In genomic region chr19:5828661-5829566, GRCh38 we compare ENCODE assay signal across 8 cellular contexts. TPM values are rescaled to one million over a fixed set of nuclear protein-coding genes. Genes with fewer than 3 reads are reported as not detected.
DNase-seq lines count a peak whose midpoint lies in the region; ATAC-seq and TF ChIP-seq lines count a peak whose summit lies in the region.

No MANE protein-coding gene starts in this region.

- H3K4me3 Mint-ChIP-seq in MCF 10A (ENCODE audit: unreplicated experiment): peak overlapping the region; percentile 95

- H3K27ac Mint-ChIP-seq in MCF 10A (ENCODE audit: low read depth, unreplicated experiment): peak overlapping the region; percentile 93

- H3K36me3 ChIP-seq in OCI-LY1 (ENCODE audit: insufficient read depth, low read length): no peaks in the 10 kb centered on the region
- H3K36me3 ChIP-seq in left lung: no peaks in the 10 kb centered on the region
- no peaks in the 10 kb centered on the region for H3K36me3 ChIP-seq in stomach

- peak overlapping the region; percentile 40 for H3K4me3 ChIP-seq in OCI-LY1 (ENCODE audit: low read depth, low read length, poor library complexity, severe bottlenecking)
- H3K4me3 ChIP-seq in left lung: peak overlapping the region; percentile 47 to 53
- H3K4me3 ChIP-seq in stomach: peak overlapping the region; percentile 45 to 56 (median 46)

- no peaks in the 10 kb centered on the region for H3K9me2 ChIP-seq in OCI-LY1 (ENCODE audit: low read depth, low read length)

- no peak for TF ChIP-seq POLR2A in stomach (IDR thresholded peaks at IDR 0.05)

- H3F3A ChIP-seq in OCI-LY1 (ENCODE audit: insufficient read depth, low read length): 0 out of 2 replicates have a peak, but pooled peaks cover 5% of the 10 kb centered on the region

- no peaks in the 10 kb centered on the region for H3K27me3 Mint-ChIP-seq in MCF 10A (ENCODE audit: insufficient read depth, unreplicated experiment)

- POLR2A ChIA-PET in MCF 10A (lab: Yijun Ruan, JAX): interaction anchor here (0.6 to 2.8 kb wide), 10 partner anchors 13 to 192 kb away, joined by 3 to 32 read pairs (median 4); partner anchors contain the start of genes DUS3L, NDUFA11 and VMAC

- TF ChIP-seq EP300 in stomach (IDR thresholded peaks at IDR 0.05): no peak

- H4K20me1 ChIP-seq in OCI-LY1 (ENCODE audit: insufficient read depth, low read length): no peaks in the 10 kb centered on the region

- H2AFZ ChIP-seq in OCI-LY1 (ENCODE audit: low read length): no peak overlapping the region

- TSS peak; percentile 98 for BruUV-seq in MCF 10A (replicated peaks; lab: Mats Ljungman, UMichigan)

- H3K27me3 ChIP-seq in OCI-LY1 (ENCODE audit: insufficient read depth, low read length) (peaks cover 9% of the 10 kb centered on the region; the same call in 1 of the 2 replicates), left lung (peaks cover 0 to 58% of the 10 kb centered on the region in 2 donors), stomach (peaks cover 0 to 18% (median 0%) of the 10 kb centered on the region in 3 donors)

- H3K4me1 Mint-ChIP-seq in MCF 10A (ENCODE audit: insufficient read depth, unreplicated experiment): peaks cover 6% of the 10 kb centered on the region

- H3K9me3 ChIP-seq in OCI-LY1 (ENCODE audit: low read length): no peaks in the 10 kb centered on the region
- no peaks in the 10 kb centered on the region for H3K9me3 ChIP-seq in left lung
- H3K9me3 ChIP-seq in stomach: no peaks in the 10 kb centered on the region

- H3K9me3 Mint-ChIP-seq in MCF 10A (ENCODE audit: unreplicated experiment): no peaks in the 10 kb centered on the region

- H3K79me2 ChIP-seq in OCI-LY1 (ENCODE audit: insufficient read depth, low read length): no peaks in the 10 kb centered on the region

- intact Hi-C loops in MCF 10A (cut with micrococcal nuclease) (no loop called here), left lung (cut with DNase I) (no loop called here), stomach (cut with DNase I; ENCODE audit: low total_unique reads) (no loop called here)

- 2 to 8% (median 4%) methylated on average over 22 to 47 of the region's 47 CpGs for WGBS in stomach, 5 donors

- H3K4me1 ChIP-seq in OCI-LY1 (ENCODE audit: insufficient read depth, low read length, severe bottlenecking): peaks cover 29% of the 10 kb centered on the region
- peaks cover 0 to 29% of the 10 kb centered on the region in 2 donors for H3K4me1 ChIP-seq in left lung
- peaks cover 23 to 36% (median 30%) of the 10 kb centered on the region in 4 donors for H3K4me1 ChIP-seq in stomach

- no peak for ATAC-seq in left lung
- no peak for ATAC-seq in HG02852 (IDR thresholded peaks at IDR 0.05; ENCODE audit: unreplicated experiment)
- no peak for ATAC-seq in HG03342 (IDR thresholded peaks at IDR 0.05; ENCODE audit: unreplicated experiment)

- peak overlapping the region; percentile 40; the same call in 1 of the 2 replicates for H3K9ac ChIP-seq in OCI-LY1 (ENCODE audit: low read length)

- H3K27ac ChIP-seq in OCI-LY1 (ENCODE audit: low read depth, low read length, poor library complexity, severe bottlenecking) (no peak overlapping the region), left lung (peak overlapping the region; percentile 72 to 78), stomach (peak overlapping the region; percentile 64 to 90 (median 85))

- CTCF ChIA-PET in MCF 10A (lab: Yijun Ruan, JAX): interaction anchor here (0.6 to 2.3 kb wide), 4 partner anchors 18 to 853 kb away, joined by 3 to 12 read pairs (median 3); no protein-coding TSS in a partner anchor

- no peaks in the 10 kb centered on the region for H3K36me3 Mint-ChIP-seq in MCF 10A (ENCODE audit: insufficient read depth, unreplicated experiment)

- TF ChIP-seq CTCF in OCI-LY1 (IDR thresholded peaks at IDR 0.05; ENCODE audit: low read length) (no peak), MCF 10A (IDR thresholded peaks at IDR 0.05; ENCODE audit: unreplicated experiment) (no peak), left lung (IDR thresholded peaks at IDR 0.05) (no peak), stomach (IDR thresholded peaks at IDR 0.05) (no peak)

- peak overlapping the region; percentile 40 for H3K4me2 ChIP-seq in OCI-LY1 (ENCODE audit: low read length)

- DNase-seq in NCI-H187 (lab: John Stamatoyannopoulos, UW): peak; percentile 5 to 25
- DNase-seq in NCI-H187 treated with DMSO at 0.1 percent for 48 hours (lab: John Stamatoyannopoulos, UW): no peak
- no peak for DNase-seq in MCF 10A (ENCODE audit: unreplicated experiment)
- no peak for DNase-seq in left lung
- DNase-seq in stomach: peak; percentile 55

RNA-seq across cellular contexts. Expression of gene FUT6, which starts 10.6 kb away (rescaled TPM):
- total RNA-seq in MCF 10A (2022) (not detected in 2 replicates), left lung (under 1 TPM; 0.32 to 0.73 TPM), stomach (100 to 1,000 TPM in 1 of 5 donors, under 1 TPM in 1, not detected in 3; 0.18 to 105 TPM)
- polyA plus RNA-seq in stomach: 10 to 100 TPM in 1 of 3 donors, not detected in 2; 15.3 TPM

RNA-seq across cellular contexts. Expression of gene FUT3, which starts 22.3 kb away (rescaled TPM):
- 0.22 and 0.51 TPM in 2 replicates for total RNA-seq in MCF 10A (2022)
- total RNA-seq in left lung: 10 to 100 TPM; 25.2 to 31.4 TPM
- 100 to 1,000 TPM in 1 of 5 donors, 1 to 10 TPM in 4; 1.1 to 119 (median 8.5) TPM for total RNA-seq in stomach
- polyA plus RNA-seq in stomach: 10 to 100 TPM in 1 of 3 donors, 1 to 10 TPM in 2; 2.0 to 36.5 (median 5.0) TPM

RNA-seq across cellular contexts. Expression of gene NRTN, which starts 24.0 kb away (rescaled TPM):
- 0.56 and 0.75 TPM in 2 replicates for total RNA-seq in MCF 10A (2022)
- total RNA-seq in left lung: 1 to 10 TPM; 1.5 to 1.6 TPM
- total RNA-seq in stomach: 1 to 10 TPM in 2 of 5 donors, under 1 TPM in 1, not detected in 2; 0.92 to 7.1 (median 1.8) TPM
- polyA plus RNA-seq in stomach: 1 to 10 TPM; 3.5 to 6.1 (median 4.0) TPM

RNA-seq across cellular contexts. Expression of gene DUS3L, which starts 38.0 kb away (rescaled TPM):
- total RNA-seq in MCF 10A (2022) (53.5 and 77.6 TPM in 2 replicates), left lung (10 to 100 TPM; 15.8 to 38.4 TPM), stomach (10 to 100 TPM; 25.2 to 67.5 (median 54.0) TPM)
- polyA plus RNA-seq in stomach: 10 to 100 TPM; 28.9 to 42.6 (median 37.2) TPM

RNA-seq across cellular contexts. Expression of gene FUT5, which starts 41.4 kb away (rescaled TPM):
- not detected in 2 replicates for total RNA-seq in MCF 10A (2022)
- total RNA-seq in left lung: not detected
- total RNA-seq in stomach: under 1 TPM in 1 of 5 donors, not detected in 4; 0.37 TPM
- polyA plus RNA-seq in stomach: not detected

Comparison
In these comparisons a context has a peak if more than half of its experiments do, and no peak if none do; other contexts are left out.
1. DNase-seq: peak in NCI-H187 (2 of 2) and stomach (single experiment); none in NCI-H187 treated with DMSO at 0.1 percent for 48 hours (single experiment), MCF 10A (single experiment) and left lung (0 of 2).
2. Peak in every context shown above with its lines, with median percentiles within 50 percentile points of each other: H3K4me3 ChIP-seq.